ENCODE assay signal across 20 cellular contexts in genomic region chr19:18490719-18491118, GRCh38. TPM values are rescaled to one million over a fixed set of nuclear protein-coding genes. Genes with fewer than 3 reads are reported as not detected.
A peak's percentile ranks its signal among the peaks of the same experiment; 100 is the strongest.
DNase-seq lines count a peak whose midpoint lies in the region; ATAC-seq, FAIRE-seq and TF ChIP-seq lines count a peak whose summit lies in the region.
"Had no signal": no experiment of that assay in that cellular context is flagged by ENCODE, and none has a peak within 500 bp of the region (broad histone marks: within the 10 kb centered on the region; RNA-seq: fewer than 3 reads in every experiment).

No MANE protein-coding gene starts in this region.

- POLR2A ChIA-PET in K562 (lab: Yijun Ruan, JAX): interaction anchor here (0.6 kb wide), 2 partner anchors 213 to 280 kb away, joined by 3 read pairs; no protein-coding TSS in a partner anchor

- no peak overlapping the region for H3K4me2 ChIP-seq in K562 (ENCODE audit: insufficient read depth, low read length)
- H3K4me2 ChIP-seq: PC-9 had no signal

- FAIRE-seq in K562 (lab: Jason Lieb, UNC): no peak
- FAIRE-seq: A204.1, GM19239, HTR-8/SVneo had no signal

- H3K9me3 ChIP-seq in K562 (replicated peaks; ENCODE audit: control insufficient read depth, insufficient read depth, low read depth, low read length): no peaks in the 10 kb centered on the region
- no peaks in the 10 kb centered on the region for H3K9me3 ChIP-seq in spleen

- H3K27me3 Mint-ChIP-seq in natural killer cell treated with Interleukin-12 subunit alpha and Interleukin-12 subunit beta and Interleukin-15 and Interleukin-18, amount 100 ng/mL, for 72 hours: no peaks in the 10 kb centered on the region
- H3K27me3 Mint-ChIP-seq: IgD-negative memory B cell had no signal

- H3K36me3 ChIP-seq in K562 (ENCODE audit: control insufficient read depth, insufficient read depth, low read length) (no peaks in the 10 kb centered on the region), spleen (peaks cover 0 to 4% (median 0%) of the 10 kb centered on the region in 6 donors)

- CTCF ChIA-PET in K562 (lab: Yijun Ruan, JAX; ENCODE audit: low intra/inter-chr PET ratio): no interaction called here

- H2AFZ ChIP-seq in K562 (ENCODE audit: low read depth, low read length): no peak overlapping the region
- H2AFZ ChIP-seq: PC-9 had no signal

- TF ChIP-seq POLR2A in K562 (conservative IDR thresholded peaks at IDR 0.05) (no peak), spleen (IDR thresholded peaks at IDR 0.05) (no peak)

- no peak for TF ChIP-seq EP300 in K562 (IDR thresholded peaks at IDR 0.05; ENCODE audit: low read length)

- WGBS in K562 (ENCODE audit: insufficient coverage, low coverage, missing lambda C conversion rate): 91% methylated on average over 6 of the region's 6 CpGs
- WGBS in spleen, 5 donors: 87 to 100% (median 94%) methylated on average over 4 to 6 of the region's 6 CpGs

- no peaks in the 10 kb centered on the region for H3K36me3 Mint-ChIP-seq in natural killer cell treated with Interleukin-12 subunit alpha and Interleukin-12 subunit beta and Interleukin-15 and Interleukin-18, amount 100 ng/mL, for 72 hours

- TF ChIP-seq CTCF in K562 (IDR thresholded peaks at IDR 0.05 in 2 of 3, conservative IDR thresholded peaks at IDR 0.05 in 1 of 3; ENCODE audit: insufficient read depth in 2 of 3, low read depth in 1 of 3, low read length in 3 of 3) (no peak), spleen (IDR thresholded peaks at IDR 0.05 in 8 of 11, conservative IDR thresholded peaks at IDR 0.05 in 3 of 11) (no peak)

- ATAC-seq in Right ventricle myocardium inferior (no peak), left cardiac atrium (no peak), K562 (no peak)
- ATAC-seq in natural killer cell treated with Interleukin-12 subunit alpha and Interleukin-12 subunit beta and Interleukin-15 and Interleukin-18, amount 100 ng/mL, for 72 hours: peak; percentile 67 to 74

- TF ChIP-seq RAD21 in K562 (CRISPR knock-in tag; conservative IDR thresholded peaks at IDR 0.05 in 1 of 2, IDR thresholded peaks at IDR 0.05 in 1 of 2): no peak

- peak overlapping the region; percentile 45 to 84 for H3K27ac Mint-ChIP-seq in natural killer cell treated with Interleukin-12 subunit alpha and Interleukin-12 subunit beta and Interleukin-15 and Interleukin-18, amount 100 ng/mL, for 72 hours

- H3K79me2 ChIP-seq in K562 (ENCODE audit: control insufficient read depth, insufficient read depth, low read length): peaks cover 89% of the 10 kb centered on the region

- intact Hi-C loops in Right ventricle myocardium inferior (cut with DNase I): no loop called here
- intact Hi-C loops in left cardiac atrium (cut with DNase I): no loop called here
- intact Hi-C loops in K562 (cut with micrococcal nuclease): no loop called here
- intact Hi-C loops in spleen (cut with DNase I; ENCODE audit: low total_unique reads): no loop called here

- H3K9ac ChIP-seq in K562 (ENCODE audit: insufficient read depth in 1 of 2, low read depth in 2 of 2, low read length in 2 of 2): peak overlapping the region in 1 of 2 experiments; percentile 36; a peak in 1 of 4 replicates

- H3K27me3 ChIP-seq in K562 (ENCODE audit: control insufficient read depth in 2 of 2, insufficient read depth in 2 of 2, low read length in 2 of 2): no peaks in the 10 kb centered on the region
- H3K27me3 ChIP-seq in spleen (replicated peaks in 1 of 7): no peaks in the 10 kb centered on the region

- no peak overlapping the region for H3K4me3 ChIP-seq in K562
- no peak overlapping the region for H3K4me3 ChIP-seq in spleen
- H3K4me3 ChIP-seq: PC-9, SK-N-MC had no signal

- no peaks in the 10 kb centered on the region for H3K9me3 Mint-ChIP-seq in natural killer cell treated with Interleukin-12 subunit alpha and Interleukin-12 subunit beta and Interleukin-15 and Interleukin-18, amount 100 ng/mL, for 72 hours
- H3K9me3 Mint-ChIP-seq: IgD-negative memory B cell had no signal

- BruUV-seq in K562 (replicated peaks; lab: Mats Ljungman, UMichigan): no TSS peak

- H3K9me1 ChIP-seq in K562 (ENCODE audit: control insufficient read depth, insufficient read depth, low read length): peaks cover 10% of the 10 kb centered on the region

- H3K4me1 ChIP-seq in K562 (replicated peaks in 1 of 2; ENCODE audit: control insufficient read depth in 2 of 2, insufficient read depth in 2 of 2, low read length in 2 of 2) (peaks cover 19 to 68% of the 10 kb centered on the region in 2 experiments; a peak in 4 of 5 replicates), spleen (peaks cover 44 to 100% (median 91%) of the 10 kb centered on the region in 6 donors)

- peak overlapping the region; percentile 57 for H3K4me3 Mint-ChIP-seq in natural killer cell treated with Interleukin-12 subunit alpha and Interleukin-12 subunit beta and Interleukin-15 and Interleukin-18, amount 100 ng/mL, for 72 hours
- H3K4me3 Mint-ChIP-seq: IgD-negative memory B cell had no signal

- DNase-seq in Right ventricle myocardium inferior (ENCODE audit: missing footprints) (peak; percentile 39), left cardiac atrium (no peak), K562 (ENCODE audit: extremely low read depth in 1 of 4, low spot score in 3 of 4) (no peak), ACHN (no peak), NCI-H748 (lab: John Stamatoyannopoulos, UW; ENCODE audit: unreplicated experiment) (no peak), spleen (no peak)
- DNase-seq in natural killer cell treated with Interleukin-12 subunit alpha and Interleukin-12 subunit beta and Interleukin-15 and Interleukin-18, amount 100 ng/mL, for 72 hours (ENCODE audit: low spot score): no peak
- DNase-seq: Calu3, HCEC 1CT, NCI-H1105 treated with DMSO at 0.1 percent for 48 hours, NCI-H1930, NCI-H446, NCI-H69, PC-9 had no signal

- H3K27ac ChIP-seq in K562 (ENCODE audit: extremely low read depth, low read depth, low read length): no peak overlapping the region
- H3K27ac ChIP-seq in spleen: peak overlapping the region in 1 of 8 donors; percentile 11
- H3K27ac ChIP-seq: HL-60, PC-9, SK-N-MC had no signal

- peaks cover 58 to 77% of the 10 kb centered on the region in 2 donors for H3K4me1 Mint-ChIP-seq in natural killer cell treated with Interleukin-12 subunit alpha and Interleukin-12 subunit beta and Interleukin-15 and Interleukin-18, amount 100 ng/mL, for 72 hours (ENCODE audit: low read depth in 2 of 2)

- in situ Hi-C loops in K562 (cut with MboI): no loop called here
- in situ Hi-C loops in ACHN (cut with HindIII; ENCODE audit: low pct_ligation_motif_present, low pct_unique_long_range_greater_than_20kb, low sequenced_read_pairs): no loop called here

- peaks cover 72% of the 10 kb centered on the region for H4K20me1 ChIP-seq in K562 (replicated peaks; ENCODE audit: control insufficient read depth, insufficient read depth, low read length)

RNA-seq across cellular contexts. Expression of gene ELL, which starts 31.2 kb away (rescaled TPM):
- total RNA-seq in Right ventricle myocardium inferior: 8.4 TPM
- total RNA-seq in left cardiac atrium: 10 to 100 TPM; 10.8 to 18.7 TPM
- total RNA-seq in K562 (2011; cell fraction: chromatin; rRNA removed; ENCODE audit: low replicate concordance): 26.9 and 68.3 TPM in 2 replicates
- 36.6 and 44.4 TPM in 2 replicates for total RNA-seq in K562 (2011; cell fraction: nucleolus; rRNA removed)
- 26.0 and 26.8 TPM in 2 replicates for total RNA-seq in K562 (2011; cell fraction: nucleoplasm; rRNA removed)
- 12.9 and 16.3 TPM in 2 replicates for total RNA-seq in K562 (2014; rRNA removed)
- 2.8 and 3.2 TPM in 2 replicates for total RNA-seq in K562 (2014; rRNA removed; fragmentation: Illumina TruSeq; extraction: Trizol)
- 5.4 and 6.0 TPM in 2 replicates for total RNA-seq in K562 (2015; rRNA removed; fragmentation: Illumina TruSeq; extraction: Trizol)
- 22.1 and 22.5 TPM in 2 replicates for total RNA-seq in K562 (2021)
- polyA plus RNA-seq in K562 (2011; rRNA removed): 4.0 and 9.2 TPM in 2 replicates
- polyA plus RNA-seq in K562 (2011; cell fraction: cytosol; rRNA removed): 4.9 and 11.1 TPM in 2 replicates
- polyA plus RNA-seq in K562 (2011; cell fraction: nucleus; rRNA removed): 14.6 and 22.8 TPM in 2 replicates
- polyA plus RNA-seq in K562 (2012): 12.3 and 14.0 TPM in 2 replicates
- polyA plus RNA-seq in K562 (2014; fragmentation: Illumina TruSeq; extraction: Trizol): 4.1 and 9.6 TPM in 2 replicates
- under 1 TPM; 0.24 to 0.45 TPM for polyA plus RNA-seq in K562 (2014; fragmentation: Nextera tagmentation; extraction: Ambion mirVana)
- polyA plus RNA-seq in K562 (2014; rRNA removed): 9.0 and 13.2 TPM in 2 replicates
- 2.8 and 4.1 TPM in 2 replicates for polyA minus RNA-seq in K562 (2011; rRNA and poly(A)+ RNA removed)
- polyA minus RNA-seq in K562 (2011; cell fraction: cytosol; rRNA and poly(A)+ RNA removed): 7.6 and 14.9 TPM in 2 replicates
- 7.0 and 10.7 TPM in 2 replicates for polyA minus RNA-seq in K562 (2011; cell fraction: nucleus; rRNA and poly(A)+ RNA removed)
- 10 to 100 TPM; 52.3 to 75.2 TPM for total RNA-seq in natural killer cell treated with Interleukin-12 subunit alpha and Interleukin-12 subunit beta and Interleukin-15 and Interleukin-18, amount 100 ng/mL, for 72 hours
- total RNA-seq in spleen: 10 to 100 TPM; 23.0 to 44.8 (median 32.1) TPM
- 10 to 100 TPM in 1 of 3 donors, 1 to 10 TPM in 2; 4.5 to 14.2 (median 7.9) TPM for polyA plus RNA-seq in spleen

RNA-seq across cellular contexts. Expression of gene FKBP8, which starts 52.7 kb away (rescaled TPM):
- total RNA-seq in Right ventricle myocardium inferior: 181 TPM
- total RNA-seq in left cardiac atrium: 100 to 1,000 TPM; 169 to 174 TPM
- total RNA-seq in K562 (2011; cell fraction: chromatin; rRNA removed; ENCODE audit: low replicate concordance): 26.1 and 86.1 TPM in 2 replicates
- total RNA-seq in K562 (2011; cell fraction: nucleolus; rRNA removed): 93.6 and 114 TPM in 2 replicates
- 59.8 and 63.9 TPM in 2 replicates for total RNA-seq in K562 (2011; cell fraction: nucleoplasm; rRNA removed)
- 234 and 260 TPM in 2 replicates for total RNA-seq in K562 (2014; rRNA removed)
- total RNA-seq in K562 (2014; rRNA removed; fragmentation: Illumina TruSeq; extraction: Trizol): 16.0 and 21.8 TPM in 2 replicates
- total RNA-seq in K562 (2015; rRNA removed; fragmentation: Illumina TruSeq; extraction: Trizol): 104 and 106 TPM in 2 replicates
- total RNA-seq in K562 (2021): 228 and 236 TPM in 2 replicates
- polyA plus RNA-seq in K562 (2011; rRNA removed): 116 and 176 TPM in 2 replicates
- 199 and 396 TPM in 2 replicates for polyA plus RNA-seq in K562 (2011; cell fraction: cytosol; rRNA removed)
- polyA plus RNA-seq in K562 (2011; cell fraction: nucleus; rRNA removed): 128 and 178 TPM in 2 replicates
- polyA plus RNA-seq in K562 (2012): 173 and 302 TPM in 2 replicates
- polyA plus RNA-seq in K562 (2014; fragmentation: Illumina TruSeq; extraction: Trizol): 62.5 and 201 TPM in 2 replicates
- 1 to 10 TPM in 1 of 2 experiments, under 1 TPM in 1; 0.46 to 1.0 TPM for polyA plus RNA-seq in K562 (2014; fragmentation: Nextera tagmentation; extraction: Ambion mirVana)
- 168 and 203 TPM in 2 replicates for polyA plus RNA-seq in K562 (2014; rRNA removed)
- 28.0 and 49.7 TPM in 2 replicates for polyA minus RNA-seq in K562 (2011; rRNA and poly(A)+ RNA removed)
- 138 and 159 TPM in 2 replicates for polyA minus RNA-seq in K562 (2011; cell fraction: cytosol; rRNA and poly(A)+ RNA removed)
- 35.5 and 49.0 TPM in 2 replicates for polyA minus RNA-seq in K562 (2011; cell fraction: nucleus; rRNA and poly(A)+ RNA removed)
- total RNA-seq in natural killer cell treated with Interleukin-12 subunit alpha and Interleukin-12 subunit beta and Interleukin-15 and Interleukin-18, amount 100 ng/mL, for 72 hours: 100 to 1,000 TPM; 199 to 208 TPM
- 100 to 1,000 TPM; 183 to 309 (median 203) TPM for total RNA-seq in spleen
- 100 to 1,000 TPM; 131 to 276 (median 141) TPM for polyA plus RNA-seq in spleen

RNA-seq across cellular contexts. Expression of gene ISYNA1, which starts 52.8 kb away (rescaled TPM):
- total RNA-seq in Right ventricle myocardium inferior: 26.0 TPM
- total RNA-seq in left cardiac atrium: 10 to 100 TPM; 29.2 to 44.6 TPM
- 155 and 651 TPM in 2 replicates for total RNA-seq in K562 (2011; cell fraction: chromatin; rRNA removed; ENCODE audit: low replicate concordance)
- total RNA-seq in K562 (2011; cell fraction: nucleolus; rRNA removed): 616 and 678 TPM in 2 replicates
- 226 and 284 TPM in 2 replicates for total RNA-seq in K562 (2011; cell fraction: nucleoplasm; rRNA removed)
- total RNA-seq in K562 (2014; rRNA removed): 180 and 202 TPM in 2 replicates
- 14.6 and 32.0 TPM in 2 replicates for total RNA-seq in K562 (2014; rRNA removed; fragmentation: Illumina TruSeq; extraction: Trizol)
- total RNA-seq in K562 (2015; rRNA removed; fragmentation: Illumina TruSeq; extraction: Trizol): 93.2 and 96.8 TPM in 2 replicates
- 435 and 460 TPM in 2 replicates for total RNA-seq in K562 (2021)
- polyA plus RNA-seq in K562 (2011; rRNA removed): 99.3 and 191 TPM in 2 replicates
- polyA plus RNA-seq in K562 (2011; cell fraction: cytosol; rRNA removed): 148 and 356 TPM in 2 replicates
- polyA plus RNA-seq in K562 (2011; cell fraction: nucleus; rRNA removed): 1,012 and 1,382 TPM in 2 replicates
- 319 and 453 TPM in 2 replicates for polyA plus RNA-seq in K562 (2012)
- polyA plus RNA-seq in K562 (2014; fragmentation: Illumina TruSeq; extraction: Trizol): 73.2 and 198 TPM in 2 replicates
- polyA plus RNA-seq in K562 (2014; fragmentation: Nextera tagmentation; extraction: Ambion mirVana): 10 to 100 TPM; 21.8 to 57.6 TPM
- polyA plus RNA-seq in K562 (2014; rRNA removed): 376 and 380 TPM in 2 replicates
- polyA minus RNA-seq in K562 (2011; rRNA and poly(A)+ RNA removed): 36.7 and 52.6 TPM in 2 replicates
- 173 and 245 TPM in 2 replicates for polyA minus RNA-seq in K562 (2011; cell fraction: cytosol; rRNA and poly(A)+ RNA removed)
- 114 and 124 TPM in 2 replicates for polyA minus RNA-seq in K562 (2011; cell fraction: nucleus; rRNA and poly(A)+ RNA removed)
- total RNA-seq in natural killer cell treated with Interleukin-12 subunit alpha and Interleukin-12 subunit beta and Interleukin-15 and Interleukin-18, amount 100 ng/mL, for 72 hours: 10 to 100 TPM; 19.0 to 25.6 TPM
- 10 to 100 TPM; 37.5 to 82.3 (median 44.4) TPM for total RNA-seq in spleen
- polyA plus RNA-seq in spleen: 10 to 100 TPM; 31.7 to 58.2 (median 49.0) TPM

Comparison
In these comparisons a context has a peak if more than half of its experiments do, and no peak if none do; other contexts are left out.
1. ATAC-seq: peak in natural killer cell treated with Interleukin-12 subunit alpha and Interleukin-12 subunit beta and Interleukin-15 and Interleukin-18, amount 100 ng/mL, for 72 hours (2 of 2); none in Right ventricle myocardium inferior (single experiment), left cardiac atrium (0 of 2) and K562 (single experiment).